Comparison of ENCODE assay signal across 11 cellular contexts in genomic region chr6:11410539-11411307, GRCh38.
DNase-seq lines count a peak whose midpoint lies in the region; ATAC-seq and TF ChIP-seq lines count a peak whose summit lies in the region.
"Had no signal": no experiment of that assay in that cellular context is flagged by ENCODE, and none has a peak within 500 bp of the region (broad histone marks: within the 10 kb centered on the region; RNA-seq: fewer than 3 reads in every experiment).

No MANE protein-coding gene starts in this region.

- peaks cover 33% of the 10 kb centered on the region for H3K4me1 Mint-ChIP-seq in activated naive CD4-positive, alpha-beta T cell treated with anti-CD3 and anti-CD28 coated beads for 36 hours (ENCODE audit: low read depth)
- H3K4me1 Mint-ChIP-seq in activated naive CD4-positive, alpha-beta T cell treated with anti-CD3 and anti-CD28 coated beads, Interleukin-2, amount 10 ng/mL, durations not matched to agents 7 days and 5 days, result peaks cover 50% of the 10 kb centered on the region
- peaks cover 50% of the 10 kb centered on the region for H3K4me1 Mint-ChIP-seq in activated T-cell treated with anti-CD3 and anti-CD28 coated beads, Interleukin-2, amount 50 U/mL, for 72 hours (ENCODE audit: low read depth)

- intact Hi-C loops in activated naive CD4-positive, alpha-beta T cell treated with anti-CD3 and anti-CD28 coated beads for 36 hours (cut with micrococcal nuclease), result no loop called here

- peaks cover 0 to 25% (median 20%) of the 10 kb centered on the region in 5 donors for H3K4me1 ChIP-seq in subcutaneous abdominal adipose tissue (ENCODE audit: control insufficient read depth in 5 of 5, insufficient read depth in 5 of 5, low read length in 5 of 5)

- CTCF ChIA-PET in activated naive CD4-positive, alpha-beta T cell treated with anti-CD3 and anti-CD28 coated beads for 36 hours (lab: Charles Lee), result interaction anchor here (1.1 to 2.7 kb wide), 3 partner anchors 9 to 85 kb away, joined by 3 to 7 read pairs (median 4); no protein-coding TSS in a partner anchor
- CTCF ChIA-PET in activated naive CD4-positive, alpha-beta T cell treated with anti-CD3 and anti-CD28 coated beads, Interleukin-2, amount 10 ng/mL, durations not matched to agents 7 days and 5 days (lab: Charles Lee), result no interaction called here

- H3K27ac Mint-ChIP-seq in activated naive CD4-positive, alpha-beta T cell treated with anti-CD3 and anti-CD28 coated beads for 36 hours, result peak overlapping the region; percentile 51
- no peak overlapping the region for H3K27ac Mint-ChIP-seq in activated naive CD4-positive, alpha-beta T cell treated with anti-CD3 and anti-CD28 coated beads, Interleukin-2, amount 10 ng/mL, durations not matched to agents 7 days and 5 days
- peak overlapping the region; percentile 34 for H3K27ac Mint-ChIP-seq in activated T-cell treated with anti-CD3 and anti-CD28 coated beads, Interleukin-2, amount 50 U/mL, for 72 hours

- H3K9me3 ChIP-seq in subcutaneous abdominal adipose tissue (ENCODE audit: control insufficient read depth in 5 of 5, low read length in 5 of 5), result no peaks in the 10 kb centered on the region
- H3K9me3 ChIP-seq: right atrium auricular region had no signal

- no peaks in the 10 kb centered on the region for H3K36me3 Mint-ChIP-seq in activated naive CD4-positive, alpha-beta T cell treated with anti-CD3 and anti-CD28 coated beads for 36 hours (ENCODE audit: low read depth)
- peaks cover 12% of the 10 kb centered on the region for H3K36me3 Mint-ChIP-seq in activated naive CD4-positive, alpha-beta T cell treated with anti-CD3 and anti-CD28 coated beads, Interleukin-2, amount 10 ng/mL, durations not matched to agents 7 days and 5 days
- H3K36me3 Mint-ChIP-seq in activated T-cell treated with anti-CD3 and anti-CD28 coated beads, Interleukin-2, amount 50 U/mL, for 72 hours (ENCODE audit: insufficient read depth in 2 of 2), result peaks cover 0 to 2% of the 10 kb centered on the region in 2 donors

- no peaks in the 10 kb centered on the region for H3K27me3 ChIP-seq in subcutaneous abdominal adipose tissue (ENCODE audit: control insufficient read depth in 5 of 5, insufficient read depth in 4 of 5, low read length in 5 of 5)
- H3K27me3 ChIP-seq: hepatocyte, right atrium auricular region had no signal

- H3K27ac ChIP-seq in subcutaneous abdominal adipose tissue (ENCODE audit: low read depth, low read length), result peak overlapping the region; percentile 33
- H3K27ac ChIP-seq: hepatocyte had no signal

- H3K9ac ChIP-seq in subcutaneous abdominal adipose tissue (ENCODE audit: low read length in 5 of 5), result no peak overlapping the region

- H3K4me3 ChIP-seq in subcutaneous abdominal adipose tissue (ENCODE audit: low read depth in 1 of 5, low read length in 5 of 5), result no peak overlapping the region
- H3K4me3 ChIP-seq: hepatocyte, right atrium auricular region had no signal

- H3K27me3 Mint-ChIP-seq in activated naive CD4-positive, alpha-beta T cell treated with anti-CD3 and anti-CD28 coated beads for 36 hours (ENCODE audit: low read depth), result no peaks in the 10 kb centered on the region
- H3K27me3 Mint-ChIP-seq in activated naive CD4-positive, alpha-beta T cell treated with anti-CD3 and anti-CD28 coated beads, Interleukin-2, amount 10 ng/mL, durations not matched to agents 7 days and 5 days, result peaks cover 5% of the 10 kb centered on the region
- H3K27me3 Mint-ChIP-seq in activated T-cell treated with anti-CD3 and anti-CD28 coated beads, Interleukin-2, amount 50 U/mL, for 72 hours (ENCODE audit: low read depth), result peaks cover 5% of the 10 kb centered on the region

- H3K9me3 Mint-ChIP-seq in activated naive CD4-positive, alpha-beta T cell treated with anti-CD3 and anti-CD28 coated beads for 36 hours, result no peaks in the 10 kb centered on the region
- H3K9me3 Mint-ChIP-seq in activated naive CD4-positive, alpha-beta T cell treated with anti-CD3 and anti-CD28 coated beads, Interleukin-2, amount 10 ng/mL, durations not matched to agents 7 days and 5 days, result peaks cover 6% of the 10 kb centered on the region
- no peaks in the 10 kb centered on the region for H3K9me3 Mint-ChIP-seq in activated T-cell treated with anti-CD3 and anti-CD28 coated beads, Interleukin-2, amount 50 U/mL, for 72 hours

- H3K4me3 Mint-ChIP-seq in activated naive CD4-positive, alpha-beta T cell treated with anti-CD3 and anti-CD28 coated beads for 36 hours, result no peak overlapping the region
- no peak overlapping the region for H3K4me3 Mint-ChIP-seq in activated naive CD4-positive, alpha-beta T cell treated with anti-CD3 and anti-CD28 coated beads, Interleukin-2, amount 10 ng/mL, durations not matched to agents 7 days and 5 days
- H3K4me3 Mint-ChIP-seq in activated T-cell treated with anti-CD3 and anti-CD28 coated beads, Interleukin-2, amount 50 U/mL, for 72 hours, result peak overlapping the region in 1 of 2 donors; percentile 19

- no peaks in the 10 kb centered on the region for H3K36me3 ChIP-seq in subcutaneous abdominal adipose tissue (ENCODE audit: control insufficient read depth in 5 of 5, insufficient read depth in 5 of 5, low read length in 5 of 5)
- H3K36me3 ChIP-seq: right atrium auricular region had no signal

- no peak for TF ChIP-seq POLR2A in GM18505 (IDR thresholded peaks at IDR 0.05; ENCODE audit: borderline replicate concordance, extremely low read depth, insufficient read depth, insufficient read length)

- peak; percentile 22 for DNase-seq in activated naive CD4-positive, alpha-beta T cell treated with anti-CD3 and anti-CD28 coated beads for 36 hours
- no peak for DNase-seq in activated naive CD4-positive, alpha-beta T cell treated with anti-CD3 and anti-CD28 coated beads, Interleukin-2, amount 10 ng/mL, durations not matched to agents 7 days and 5 days
- peak; percentile 14 to 30 for DNase-seq in activated T-cell treated with anti-CD3 and anti-CD28 coated beads, Interleukin-2, amount 50 U/mL, for 72 hours
- no peak for DNase-seq in NCI-H1105 (lab: John Stamatoyannopoulos, UW)
- DNase-seq in NCI-H187 treated with DMSO at 0.1 percent for 48 hours (lab: John Stamatoyannopoulos, UW), result no peak
- DNase-seq: GDM1 had no signal

- peak; percentile 40 for ATAC-seq in HG02852 (IDR thresholded peaks at IDR 0.05; ENCODE audit: unreplicated experiment)
- ATAC-seq in activated T-cell treated with anti-CD3 and anti-CD28 coated beads, Interleukin-2, amount 50 U/mL, for 72 hours (replicated peaks in 1 of 2), result peak; percentile 71
- no peak for ATAC-seq in GM18505 (IDR thresholded peaks at IDR 0.05; ENCODE audit: unreplicated experiment)

Comparison
In these comparisons a context has a peak if more than half of its experiments do, and no peak if none do; other contexts are left out.
1. DNase-seq: peak in activated naive CD4-positive, alpha-beta T cell treated with anti-CD3 and anti-CD28 coated beads for 36 hours (single experiment) and activated T-cell treated with anti-CD3 and anti-CD28 coated beads, Interleukin-2, amount 50 U/mL, for 72 hours (2 of 2); none in activated naive CD4-positive, alpha-beta T cell treated with anti-CD3 and anti-CD28 coated beads, Interleukin-2, amount 10 ng/mL, durations not matched to agents 7 days and 5 days (single experiment), NCI-H1105 (single experiment) and NCI-H187 treated with DMSO at 0.1 percent for 48 hours (single experiment).